9 cellular contexts compared by ENCODE assay signal in genomic region chr3:48899298-48899697, GRCh38. TPM values are rescaled to one million over a fixed set of nuclear protein-coding genes. Genes with fewer than 3 reads are reported as not detected.
DNase-seq lines count a peak whose midpoint lies in the region; TF ChIP-seq lines count a peak whose summit lies in the region.
"Had no signal": no experiment of that assay in that cellular context is flagged by ENCODE, and none has a peak within 500 bp of the region (broad histone marks: within the 10 kb centered on the region; RNA-seq: fewer than 3 reads in every experiment).

No MANE protein-coding gene starts in this region.

- peaks cover 4% of the 10 kb centered on the region for H3K36me3 Mint-ChIP-seq in activated CD4-positive, alpha-beta memory T cell treated with anti-CD3 and anti-CD28 coated beads, Interleukin-2, amount 10 ng/mL, durations not matched to agents 7 days and 5 days (ENCODE audit: low read depth)

- H3K9me3 ChIP-seq in iPS-15b (ENCODE audit: control insufficient read depth, insufficient read depth, low read length) = no peaks in the 10 kb centered on the region
- H3K9me3 ChIP-seq in stomach = no peaks in the 10 kb centered on the region

- H3K36me3 ChIP-seq in iPS-15b (ENCODE audit: control insufficient read depth, insufficient read depth, low read length) (no peaks in the 10 kb centered on the region), stomach (no peaks in the 10 kb centered on the region)

- H3K4me1 ChIP-seq in iPS-15b (ENCODE audit: control insufficient read depth, insufficient read depth, low read length) (peaks cover 5% of the 10 kb centered on the region), stomach (peaks cover 13 to 30% (median 18%) of the 10 kb centered on the region in 4 donors)

- TF ChIP-seq EP300 in stomach (IDR thresholded peaks at IDR 0.05) = no peak

- H3K27me3 Mint-ChIP-seq in activated CD4-positive, alpha-beta memory T cell treated with anti-CD3 and anti-CD28 coated beads, Interleukin-2, amount 10 ng/mL, durations not matched to agents 7 days and 5 days = no peaks in the 10 kb centered on the region

- H3K9me3 Mint-ChIP-seq in activated CD4-positive, alpha-beta memory T cell treated with anti-CD3 and anti-CD28 coated beads, Interleukin-2, amount 10 ng/mL, durations not matched to agents 7 days and 5 days = no peaks in the 10 kb centered on the region

- WGBS in stomach, 5 donors = 77 to 92% (median 84%) methylated on average over 4 of the region's 4 CpGs

- no peak for TF ChIP-seq POLR2A in stomach (IDR thresholded peaks at IDR 0.05)

- intact Hi-C loops in stomach (cut with DNase I; ENCODE audit: low total_unique reads) = no loop called here

- peaks cover 49% of the 10 kb centered on the region for H3K4me1 Mint-ChIP-seq in activated CD4-positive, alpha-beta memory T cell treated with anti-CD3 and anti-CD28 coated beads, Interleukin-2, amount 10 ng/mL, durations not matched to agents 7 days and 5 days

- DNase-seq in activated CD4-positive, alpha-beta T cell treated with anti-CD3 and anti-CD28 coated beads for 4 hours = peak; percentile 8
- DNase-seq in activated CD4-positive, alpha-beta T cell treated with anti-CD3 and anti-CD28 coated beads for 48 hours = no peak
- DNase-seq in activated CD4-positive, alpha-beta memory T cell treated with anti-CD3 and anti-CD28 coated beads, Interleukin-2, amount 10 ng/mL, durations not matched to agents 7 days and 5 days = peak; percentile 46
- DNase-seq in stomach = no peak
- DNase-seq in NCI-H69 (lab: John Stamatoyannopoulos, UW) = no peak
- DNase-seq in hepatic stellate cell (ENCODE audit: low spot score) = no peak
- no peak for DNase-seq in amniotic stem cell (lab: John Stamatoyannopoulos, UW)
- DNase-seq: NCI-H1105 treated with DMSO at 0.1 percent for 48 hours had no signal

- peak overlapping the region; percentile 89 for H3K4me3 Mint-ChIP-seq in activated CD4-positive, alpha-beta memory T cell treated with anti-CD3 and anti-CD28 coated beads, Interleukin-2, amount 10 ng/mL, durations not matched to agents 7 days and 5 days

- POLR2A ChIA-PET in activated CD4-positive, alpha-beta memory T cell treated with anti-CD3 and anti-CD28 coated beads, Interleukin-2, amount 10 ng/mL, durations not matched to agents 7 days and 5 days (lab: Charles Lee) = interaction anchor here (0.6 to 4.4 kb wide), 14 partner anchors 9 to 183 kb away, joined by 3 to 91 read pairs (median 4); partner anchors contain the start of genes ARIH2, IP6K2 and PRKAR2A

- CTCF ChIA-PET in activated CD4-positive, alpha-beta memory T cell treated with anti-CD3 and anti-CD28 coated beads, Interleukin-2, amount 10 ng/mL, durations not matched to agents 7 days and 5 days (lab: Charles Lee) = interaction anchor here (1.0 to 4.0 kb wide), 4 partner anchors 20 to 108 kb away, joined by 3 to 25 read pairs (median 5); partner anchors contain the start of genes ARIH2 and WDR6

- H3K27me3 ChIP-seq in iPS-15b (ENCODE audit: control insufficient read depth, insufficient read depth, low read length) = no peaks in the 10 kb centered on the region
- H3K27me3 ChIP-seq in stomach = no peaks in the 10 kb centered on the region

- peak overlapping the region; percentile 91 for H3K27ac Mint-ChIP-seq in activated CD4-positive, alpha-beta memory T cell treated with anti-CD3 and anti-CD28 coated beads, Interleukin-2, amount 10 ng/mL, durations not matched to agents 7 days and 5 days

- H3K9ac ChIP-seq in iPS-15b (ENCODE audit: low read depth, low read length) = no peak overlapping the region

- H3K27ac ChIP-seq in stomach = peak overlapping the region in 4 of 5 donors; percentile 79 to 90 (median 85)

- TF ChIP-seq CTCF in stomach (IDR thresholded peaks at IDR 0.05) = no peak

- peak overlapping the region; percentile 4 for H3K4me3 ChIP-seq in iPS-15b (ENCODE audit: low read depth, low read length)
- peak overlapping the region; percentile 71 to 80 (median 76) for H3K4me3 ChIP-seq in stomach

RNA-seq across cellular contexts. Expression of gene SLC25A20, which starts 0.6 kb away (rescaled TPM):
- total RNA-seq in activated CD4-positive, alpha-beta memory T cell treated with anti-CD3 and anti-CD28 coated beads, Interleukin-2, amount 10 ng/mL, durations not matched to agents 7 days and 5 days = 10 to 100 TPM; 25.6 to 29.5 TPM
- total RNA-seq in stomach = 100 to 1,000 TPM in 1 of 5 donors, 10 to 100 TPM in 3, 1 to 10 TPM in 1; 7.5 to 142 (median 18.8) TPM
- polyA plus RNA-seq in stomach = 10 to 100 TPM in 2 of 3 donors, 1 to 10 TPM in 1; 7.7 to 24.1 (median 17.9) TPM

RNA-seq across cellular contexts. Expression of gene ARIH2, which starts 19.3 kb away (rescaled TPM):
- 100 to 1,000 TPM; 100 TPM for total RNA-seq in activated CD4-positive, alpha-beta memory T cell treated with anti-CD3 and anti-CD28 coated beads, Interleukin-2, amount 10 ng/mL, durations not matched to agents 7 days and 5 days
- total RNA-seq in stomach = 100 to 1,000 TPM in 3 of 5 donors, 10 to 100 TPM in 2; 29.8 to 202 (median 130) TPM
- 10 to 100 TPM; 30.0 to 51.9 (median 40.2) TPM for polyA plus RNA-seq in stomach

RNA-seq across cellular contexts. Expression of gene PRKAR2A, which starts 51.6 kb away (rescaled TPM):
- 10 to 100 TPM; 28.3 to 29.7 TPM for total RNA-seq in activated CD4-positive, alpha-beta memory T cell treated with anti-CD3 and anti-CD28 coated beads, Interleukin-2, amount 10 ng/mL, durations not matched to agents 7 days and 5 days
- total RNA-seq in stomach = 10 to 100 TPM; 12.1 to 65.9 (median 47.3) TPM
- polyA plus RNA-seq in stomach = 10 to 100 TPM in 1 of 3 donors, 1 to 10 TPM in 2; 6.9 to 11.0 (median 9.2) TPM

Comparison
In these comparisons a context has a peak if more than half of its experiments do, and no peak if none do; other contexts are left out.
1. DNase-seq: peak in activated CD4-positive, alpha-beta T cell treated with anti-CD3 and anti-CD28 coated beads for 4 hours (2 of 2) and activated CD4-positive, alpha-beta memory T cell treated with anti-CD3 and anti-CD28 coated beads, Interleukin-2, amount 10 ng/mL, durations not matched to agents 7 days and 5 days (single experiment); none in activated CD4-positive, alpha-beta T cell treated with anti-CD3 and anti-CD28 coated beads for 48 hours (single experiment), stomach (single experiment), NCI-H69 (single experiment), hepatic stellate cell (single experiment) and amniotic stem cell (single experiment).